ENCODE assay signal across 7 cellular contexts in genomic region chr17:1713160-1713877, GRCh38. TPM values are rescaled to one million over a fixed set of nuclear protein-coding genes. Genes with fewer than 3 reads are reported as not detected.
DNase-seq lines count a peak whose midpoint lies in the region; ATAC-seq and TF ChIP-seq lines count a peak whose summit lies in the region.
"Had no signal": no experiment of that assay in that cellular context is flagged by ENCODE, and none has a peak within 500 bp of the region (broad histone marks: within the 10 kb centered on the region; RNA-seq: fewer than 3 reads in every experiment).

No MANE protein-coding gene starts in this region.

- ATAC-seq in Right ventricle myocardium inferior: no peak

- H3K4me3 ChIP-seq in right atrium auricular region (peak overlapping the region; percentile 86 to 100), liver (ENCODE audit: low read depth in 1 of 3, low read length in 3 of 3) (peak overlapping the region in 2 of 3 donors; percentile 89 to 96)

- intact Hi-C loops in Right ventricle myocardium inferior (cut with DNase I): loop anchor here (5.0 kb wide), 1 partner anchor 329 kb away; the partner anchor contains the start of gene OVCA2

- H3K27me3 ChIP-seq in right atrium auricular region: no peaks in the 10 kb centered on the region
- H3K27me3 ChIP-seq in liver (ENCODE audit: control insufficient read depth in 4 of 4, insufficient read depth in 4 of 4, low read length in 3 of 4): no peaks in the 10 kb centered on the region

- H3K27ac ChIP-seq in right atrium auricular region (peak overlapping the region; percentile 100), liver (ENCODE audit: low read depth in 1 of 2, low read length in 2 of 2) (peak overlapping the region; percentile 95 to 96)

- no peak overlapping the region for H3K9ac ChIP-seq in liver (ENCODE audit: low read depth in 1 of 2, low read length in 2 of 2)

- no peak for TF ChIP-seq RAD21 in liver (IDR thresholded peaks at IDR 0.05)

- DNase-seq in right atrium auricular region (ENCODE audit: low spot score) (no peak), Right ventricle myocardium inferior (ENCODE audit: missing footprints) (no peak), HK-2 (ENCODE audit: unreplicated experiment) (no peak), NCI-H510A (lab: John Stamatoyannopoulos, UW) (no peak)
- DNase-seq in activated CD8-positive, alpha-beta memory T cell treated with anti-CD3 and anti-CD28 coated beads, Interleukin-2, amount 50 U/mL, for 4 hours: no peak
- DNase-seq: C1 segment of cervical spinal cord had no signal

- 69% methylated on average over 10 of the region's 10 CpGs for WGBS in liver

- H3K36me3 ChIP-seq in right atrium auricular region (peaks cover 42% of the 10 kb centered on the region), liver (ENCODE audit: control insufficient read depth in 4 of 4, insufficient read depth in 3 of 4, low read depth in 1 of 4, low read length in 3 of 4) (peaks cover 11 to 24% (median 14%) of the 10 kb centered on the region in 4 donors)

- no peaks in the 10 kb centered on the region for H3K9me3 ChIP-seq in right atrium auricular region
- H3K9me3 ChIP-seq in liver (ENCODE audit: control insufficient read depth in 4 of 4, low read length in 3 of 4): no peaks in the 10 kb centered on the region

- H3K4me1 ChIP-seq in right atrium auricular region (peaks cover 0 to 61% of the 10 kb centered on the region in 2 donors), liver (ENCODE audit: control insufficient read depth in 4 of 4, insufficient read depth in 4 of 4, low read length in 3 of 4) (peaks cover 9 to 57% (median 25%) of the 10 kb centered on the region in 4 donors)

- no peak for TF ChIP-seq CTCF in right atrium auricular region (IDR thresholded peaks at IDR 0.05)
- TF ChIP-seq CTCF in liver (IDR thresholded peaks at IDR 0.05; ENCODE audit: low read depth, low read length, missing input control): no peak

TF ChIP-seq in liver, 16 proteins besides CTCF, POLR2A, EP300 and RAD21:
- TF ChIP-seq GABPA (IDR thresholded peaks at IDR 0.05 in 1 of 2, conservative IDR thresholded peaks at IDR 0.05 in 1 of 2) (no peak), ATF3 (IDR thresholded peaks at IDR 0.05) (no peak), EGR1 (IDR thresholded peaks at IDR 0.05; ENCODE audit: low read depth in 2 of 2) (no peak), TAF1 (conservative IDR thresholded peaks at IDR 0.05) (no peak), JUND (IDR thresholded peaks at IDR 0.05) (no peak), HNF4G (IDR thresholded peaks at IDR 0.05) (no peak), REST (IDR thresholded peaks at IDR 0.05) (no peak), HNF4A (conservative IDR thresholded peaks at IDR 0.05) (no peak), YY1 (IDR thresholded peaks at IDR 0.05) (no peak), FOXA1 (IDR thresholded peaks at IDR 0.05) (no peak)

RNA-seq across cellular contexts. Expression of gene TLCD2, which starts 3.1 kb away (rescaled TPM):
- 1 to 10 TPM; 1.1 to 3.7 TPM for total RNA-seq in right atrium auricular region
- 2.4 TPM for total RNA-seq in Right ventricle myocardium inferior
- total RNA-seq in liver: 1 to 10 TPM; 1.2 to 7.3 TPM
- 1 to 10 TPM; 2.6 to 4.3 TPM for polyA plus RNA-seq in liver

RNA-seq across cellular contexts. Expression of gene WDR81, which starts 11.2 kb away (rescaled TPM):
- total RNA-seq in right atrium auricular region (10 to 100 TPM; 10.9 to 17.9 TPM), Right ventricle myocardium inferior (10.4 TPM), liver (10 to 100 TPM; 39.2 to 41.8 TPM)
- 10 to 100 TPM; 12.3 to 26.8 TPM for polyA plus RNA-seq in liver

RNA-seq across cellular contexts. Expression of gene PRPF8, which starts 28.7 kb away (rescaled TPM):
- total RNA-seq in right atrium auricular region: 100 to 1,000 TPM in 1 of 2 donors, 10 to 100 TPM in 1; 90.1 to 144 TPM
- 120 TPM for total RNA-seq in Right ventricle myocardium inferior
- total RNA-seq in liver: 100 to 1,000 TPM; 103 to 110 TPM
- polyA plus RNA-seq in liver: 10 to 100 TPM; 50.2 to 61.1 TPM

RNA-seq across cellular contexts. Expression of gene SERPINF2, which starts 29.4 kb away (rescaled TPM):
- total RNA-seq in right atrium auricular region: 1 to 10 TPM; 1.0 to 1.5 TPM
- 0.73 TPM for total RNA-seq in Right ventricle myocardium inferior
- 100 to 1,000 TPM; 582 to 768 TPM for total RNA-seq in liver
- polyA plus RNA-seq in liver: 1,000 to 10,000 TPM in 1 of 2 donors, 100 to 1,000 TPM in 1; 477 to 1,248 TPM

RNA-seq across cellular contexts. Expression of gene SERPINF1, which starts 48.5 kb away (rescaled TPM):
- total RNA-seq in right atrium auricular region (100 to 1,000 TPM; 348 to 498 TPM), Right ventricle myocardium inferior (198 TPM), liver (1,000 to 10,000 TPM in 1 of 2 donors, 100 to 1,000 TPM in 1; 319 to 1,105 TPM)
- 100 to 1,000 TPM; 742 to 798 TPM for polyA plus RNA-seq in liver
